ENCODE assay signal across 9 cellular contexts in the genomic region with DNA sequence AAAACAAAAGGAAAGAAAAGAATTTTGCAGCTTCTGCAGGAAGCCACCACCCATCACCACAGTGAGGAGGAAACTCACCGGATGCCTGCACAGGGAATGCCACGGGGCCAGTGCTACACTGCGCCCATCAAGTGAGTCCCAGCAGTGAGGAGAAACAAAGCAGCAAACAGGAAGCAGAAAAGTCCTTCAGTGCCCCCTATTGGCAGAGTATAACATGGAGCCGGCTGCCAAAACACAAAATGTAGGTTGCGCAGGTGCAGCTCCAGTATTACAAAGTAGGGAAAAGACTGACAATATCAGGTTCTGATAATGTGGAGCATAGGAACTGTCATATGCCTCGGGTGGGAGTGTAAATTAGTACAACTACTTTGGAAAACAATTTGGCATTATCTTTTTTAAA. TPM values are rescaled to one million over a fixed set of nuclear protein-coding genes. Genes with fewer than 3 reads are reported as not detected.
DNase-seq lines count a peak whose midpoint lies in the region; ATAC-seq and TF ChIP-seq lines count a peak whose summit lies in the region.
"Had no signal": no experiment of that assay in that cellular context is flagged by ENCODE, and none has a peak within 500 bp of the region (broad histone marks: within the 10 kb centered on the region; RNA-seq: fewer than 3 reads in every experiment).

No MANE protein-coding gene starts in this region.

- H3K36me3 Mint-ChIP-seq in activated naive CD4-positive, alpha-beta T cell treated with anti-CD3 and anti-CD28 coated beads, Interleukin-2, amount 10 ng/mL, durations not matched to agents 7 days and 5 days: no peaks in the 10 kb centered on the region

- ATAC-seq in left lobe of liver: peak; percentile 63
- ATAC-seq in GM18909 (IDR thresholded peaks at IDR 0.05; ENCODE audit: poor library complexity, unreplicated experiment): no peak
- no peak for ATAC-seq in HG02759 (IDR thresholded peaks at IDR 0.05; ENCODE audit: unreplicated experiment)
- ATAC-seq in HG03097 (IDR thresholded peaks at IDR 0.05; ENCODE audit: low FRiP score, unreplicated experiment): no peak

- no peak overlapping the region for H3K27ac Mint-ChIP-seq in activated naive CD4-positive, alpha-beta T cell treated with anti-CD3 and anti-CD28 coated beads, Interleukin-2, amount 10 ng/mL, durations not matched to agents 7 days and 5 days
- H3K27ac Mint-ChIP-seq: dendritic cell treated with granulocyte-macrophage colony-stimulating factor and Interleukin-4, amounts not matched to agents 40 ng/mL and 50 ng/mL, for 4 days had no signal

- no peak overlapping the region for H3K4me3 ChIP-seq in AG04449 (ENCODE audit: low read depth, low read length)

- POLR2A ChIA-PET in AG04449 (lab: Yijun Ruan, JAX): no interaction called here

- H3K9me3 Mint-ChIP-seq in activated naive CD4-positive, alpha-beta T cell treated with anti-CD3 and anti-CD28 coated beads, Interleukin-2, amount 10 ng/mL, durations not matched to agents 7 days and 5 days: no peaks in the 10 kb centered on the region
- H3K9me3 Mint-ChIP-seq: dendritic cell treated with granulocyte-macrophage colony-stimulating factor and Interleukin-4, amounts not matched to agents 40 ng/mL and 50 ng/mL, for 4 days had no signal

- DNase-seq in AG04449 (ENCODE audit: low read depth, low spot score): no peak
- peak; percentile 64 for DNase-seq in NCI-H2227 (lab: John Stamatoyannopoulos, UW; ENCODE audit: unreplicated experiment)
- peak; percentile 43 for DNase-seq in activated naive CD4-positive, alpha-beta T cell treated with anti-CD3 and anti-CD28 coated beads, Interleukin-2, amount 10 ng/mL, durations not matched to agents 7 days and 5 days
- DNase-seq in left lobe of liver (ENCODE audit: low spot score): no peak

- TF ChIP-seq CTCF in AG04449 (IDR thresholded peaks at IDR 0.05; ENCODE audit: insufficient read depth, low read length, missing control alignments) (peak; percentile 50), GM12872 (IDR thresholded peaks at IDR 0.05; ENCODE audit: insufficient read depth, low read depth, low read length) (peak; percentile 56)

- H3K27me3 Mint-ChIP-seq in activated naive CD4-positive, alpha-beta T cell treated with anti-CD3 and anti-CD28 coated beads, Interleukin-2, amount 10 ng/mL, durations not matched to agents 7 days and 5 days: no peaks in the 10 kb centered on the region

- CTCF ChIA-PET in AG04449 (lab: Yijun Ruan, JAX): interaction anchor here (1.4 to 1.9 kb wide), 3 partner anchors 12 to 634 kb away, joined by 3 to 10 read pairs (median 5); no protein-coding TSS in a partner anchor
- CTCF ChIA-PET in activated naive CD4-positive, alpha-beta T cell treated with anti-CD3 and anti-CD28 coated beads, Interleukin-2, amount 10 ng/mL, durations not matched to agents 7 days and 5 days (lab: Charles Lee): interaction anchor here (0.8 to 2.6 kb wide), 4 partner anchors 8 to 565 kb away, joined by 3 to 11 read pairs (median 7); no protein-coding TSS in a partner anchor

- H3K4me1 Mint-ChIP-seq in activated naive CD4-positive, alpha-beta T cell treated with anti-CD3 and anti-CD28 coated beads, Interleukin-2, amount 10 ng/mL, durations not matched to agents 7 days and 5 days: peaks cover 4% of the 10 kb centered on the region

- no peak overlapping the region for H3K4me3 Mint-ChIP-seq in activated naive CD4-positive, alpha-beta T cell treated with anti-CD3 and anti-CD28 coated beads, Interleukin-2, amount 10 ng/mL, durations not matched to agents 7 days and 5 days
- H3K4me3 Mint-ChIP-seq: dendritic cell treated with granulocyte-macrophage colony-stimulating factor and Interleukin-4, amounts not matched to agents 40 ng/mL and 50 ng/mL, for 4 days had no signal

RNA-seq across cellular contexts. Expression of a gene that starts 23.3 kb away (rescaled TPM):
- total RNA-seq in left lobe of liver: 0.60 TPM

RNA-seq across cellular contexts. Expression of a gene that starts 47.6 kb away (rescaled TPM):
- total RNA-seq in left lobe of liver: 1.7 TPM

Comparison
In these comparisons a context has a peak if more than half of its experiments do, and no peak if none do; other contexts are left out.
1. DNase-seq: peak in NCI-H2227 (single experiment) and activated naive CD4-positive, alpha-beta T cell treated with anti-CD3 and anti-CD28 coated beads, Interleukin-2, amount 10 ng/mL, durations not matched to agents 7 days and 5 days (single experiment); none in AG04449 (single experiment) and left lobe of liver (single experiment).